In genomic region chr16:11204513-11205047, GRCh38 we compare ENCODE assay signal across 18 cellular contexts. TPM values are rescaled to one million over a fixed set of nuclear protein-coding genes. Genes with fewer than 3 reads are reported as not detected.
"Had no signal": no experiment of that assay in that cellular context is flagged by ENCODE, and none has a peak within 500 bp of the region (broad histone marks: within the 10 kb centered on the region; RNA-seq: fewer than 3 reads in every experiment).

No MANE protein-coding gene starts in this region.

- H3K27ac Mint-ChIP-seq: nephron had no signal

- H3K4me3 ChIP-seq: colonic mucosa, esophagus muscularis mucosa, prostate gland, thyroid gland had no signal

- H3K27ac ChIP-seq: esophagus muscularis mucosa, prostate gland, thyroid gland had no signal

- H3K9me3 ChIP-seq: colonic mucosa, prostate gland, thyroid gland had no signal

- H3K27me3 ChIP-seq: colonic mucosa, esophagus muscularis mucosa, thyroid gland had no signal

- H3K36me3 Mint-ChIP-seq: brain had no signal

- DNase-seq: activated CD4-positive, alpha-beta T cell treated with anti-CD3 and anti-CD28 coated beads, Interleukin-2, amount 50 U/mL, for 48 hours; activated CD4-positive, CD25-positive, alpha-beta regulatory T cell treated with anti-CD3 and anti-CD28 coated beads, Interleukin-2, amount 50 U/mL, for 72 hours; activated naive CD4-positive, alpha-beta T cell; activated naive CD8-positive, alpha-beta T cell treated with anti-CD3 and anti-CD28 coated beads, Interleukin-2, amount 10 ng/mL, durations not matched to agents 7 days and 5 days; central memory CD4-positive, alpha-beta T cell; colonic mucosa; hippocampal formation; kidney; left ventricle myocardium superior; mesendoderm; occipital lobe; right cardiac atrium; thyroid gland had no signal

- H3K4me3 Mint-ChIP-seq: activated naive CD8-positive, alpha-beta T cell treated with anti-CD3 and anti-CD28 coated beads, Interleukin-2, amount 10 ng/mL, durations not matched to agents 7 days and 5 days; brain; nephron; T-helper 2 cell treated with Interferon-gamma antibody and Interleukin-4, amounts not matched to agents 5 μg/mL and 100 μg/mL, for 36 hours had no signal

- H3K36me3 ChIP-seq: colonic mucosa, esophagus muscularis mucosa, prostate gland, thyroid gland had no signal

- H3K9me3 Mint-ChIP-seq: nephron; T-helper 2 cell treated with Interferon-gamma antibody and Interleukin-4, amounts not matched to agents 5 μg/mL and 100 μg/mL, for 36 hours had no signal

- H3K27me3 Mint-ChIP-seq: activated naive CD8-positive, alpha-beta T cell treated with anti-CD3 and anti-CD28 coated beads, Interleukin-2, amount 10 ng/mL, durations not matched to agents 7 days and 5 days had no signal

- H3K4me1 ChIP-seq: prostate gland had no signal

RNA-seq across cellular contexts. Expression of gene SOCS1, which starts 51.4 kb away (rescaled TPM):
- total RNA-seq: occipital lobe had no signal
